ENCODE assay signal across 22 cellular contexts in genomic region chr1:184428604-184429003, GRCh38.
"Had no signal": no experiment of that assay in that cellular context is flagged by ENCODE, and none has a peak within 500 bp of the region (broad histone marks: within the 10 kb centered on the region; RNA-seq: fewer than 3 reads in every experiment).

No MANE protein-coding gene starts in this region.

- H3K4me3 ChIP-seq: body of pancreas, colonic mucosa, sigmoid colon, spleen, testis, upper lobe of left lung had no signal

- H3K27me3 ChIP-seq: body of pancreas, colonic mucosa, sigmoid colon, spleen, testis, upper lobe of left lung had no signal

- H3K4me1 Mint-ChIP-seq: activated naive CD8-positive, alpha-beta T cell treated with anti-CD3 and anti-CD28 coated beads for 36 hours; stimulated activated memory B cell treated with anti-CD40 and anti-IgM and Interleukin-4, amounts not matched to agents 10 μg/mL and 1 μg/mL and 100 μg/mL, for 72 hours; T-helper 17 cell had no signal

- H3K4me1 ChIP-seq: colonic mucosa, testis had no signal

- ATAC-seq: body of pancreas; left cardiac atrium; stimulated activated memory B cell treated with anti-CD40 and anti-IgM and Interleukin-4, amounts not matched to agents 10 μg/mL and 1 μg/mL and 100 μg/mL, for 72 hours; T-helper 17 cell had no signal

- H3K36me3 Mint-ChIP-seq: activated naive CD8-positive, alpha-beta T cell treated with anti-CD3 and anti-CD28 coated beads for 36 hours; stimulated activated memory B cell treated with anti-CD40 and anti-IgM and Interleukin-4, amounts not matched to agents 10 μg/mL and 1 μg/mL and 100 μg/mL, for 72 hours had no signal

- H3K9me3 Mint-ChIP-seq: activated T-helper 1 cell treated with anti-CD3 and anti-CD28 coated beads, Interleukin-12 subunit alpha, Interleukin-12 subunit beta, Interleukin-2, Interleukin-4 antibody, amounts not matched to agents 30 ng/mL and 10 ng/mL and 1 ng/mL, durations not matched to agents 14 hours and 24 hours and 36 hours; immature natural killer cell had no signal

- H3K4me3 Mint-ChIP-seq: activated naive CD8-positive, alpha-beta T cell treated with anti-CD3 and anti-CD28 coated beads for 36 hours; activated T-helper 1 cell treated with anti-CD3 and anti-CD28 coated beads, Interleukin-12 subunit alpha, Interleukin-12 subunit beta, Interleukin-2, Interleukin-4 antibody, amounts not matched to agents 30 ng/mL and 10 ng/mL and 1 ng/mL, durations not matched to agents 14 hours and 24 hours and 36 hours; immature natural killer cell; nephron; stimulated activated memory B cell treated with anti-CD40 and anti-IgM and Interleukin-4, amounts not matched to agents 10 μg/mL and 1 μg/mL and 100 μg/mL, for 72 hours; T-helper 17 cell had no signal

- H3K9me3 ChIP-seq: body of pancreas, colonic mucosa, sigmoid colon, testis had no signal

- H3K27ac ChIP-seq: body of pancreas, colonic mucosa, sigmoid colon, spleen, testis, VCaP had no signal

- DNase-seq: activated CD4-positive, alpha-beta T cell treated with anti-CD3 and anti-CD28 coated beads for 1 hour; activated naive CD4-positive, alpha-beta T cell; activated naive CD8-positive, alpha-beta T cell treated with anti-CD3 and anti-CD28 coated beads for 36 hours; amniotic stem cell; body of pancreas; caudate nucleus; colonic mucosa; erythroblast; immature natural killer cell; left cardiac atrium; occipital lobe; posterior cingulate gyrus; sigmoid colon; spleen; stimulated activated CD4-positive, alpha-beta T cell treated with anti-CD3 and anti-CD28 coated beads, Interleukin-4, amount 100 ng/mL, for 4 hours; T-helper 17 cell; testis; upper lobe of left lung had no signal

- H3K36me3 ChIP-seq: colonic mucosa, sigmoid colon, spleen, upper lobe of left lung had no signal
